In the genomic region with DNA sequence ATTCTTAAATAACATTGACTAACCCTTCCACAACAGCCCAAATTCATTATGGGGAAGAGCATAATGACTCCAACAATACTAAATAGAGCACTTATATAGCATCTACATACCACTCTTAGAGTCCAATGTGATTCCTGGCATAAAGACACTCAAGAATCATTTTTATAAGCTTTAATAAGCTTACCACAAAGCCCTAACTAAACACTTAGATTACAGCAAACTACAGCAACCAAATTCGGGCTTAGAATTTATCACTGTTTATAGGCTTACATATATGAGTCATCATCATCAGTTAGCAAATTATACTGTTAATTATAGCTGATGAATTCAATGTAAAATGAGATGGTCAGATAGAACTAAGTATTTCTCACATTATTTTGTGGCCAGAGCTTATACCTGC, we compare ENCODE assay signal across 25 cellular contexts.
"Had no signal": no experiment of that assay in that cellular context is flagged by ENCODE, and none has a peak within 500 bp of the region (broad histone marks: within the 10 kb centered on the region; RNA-seq: fewer than 3 reads in every experiment).

No MANE protein-coding gene starts in this region.

- H3K27ac Mint-ChIP-seq: activated B cell treated with CpG ODN at 0.5 μM for 24 hours; activated CD4-positive, alpha-beta T cell treated with anti-CD3 and anti-CD28 coated beads for 36 hours; activated naive CD4-positive, alpha-beta T cell treated with anti-CD3 and anti-CD28 coated beads, Interleukin-2, amount 50 U/mL, for 72 hours; activated T-helper 17 cell treated with anti-CD3 and anti-CD28 coated beads, Interleukin-2, amount 50 U/mL, for 72 hours; dendritic cell treated with granulocyte-macrophage colony-stimulating factor and Interleukin-4, amounts not matched to agents 40 ng/mL and 50 ng/mL, for 4 days; neural progenitor cell; progenitor cell of endocrine pancreas had no signal

- DNase-seq: activated B cell treated with CpG ODN at 0.5 μM for 24 hours; activated CD4-positive, alpha-beta T cell treated with anti-CD3 and anti-CD28 coated beads for 36 hours; activated CD4-positive, alpha-beta T cell treated with anti-CD3 and anti-CD28 coated beads, Interleukin-2, amount 50 U/mL, for 4 hours; activated CD8-positive, alpha-beta memory T cell treated with anti-CD3 and anti-CD28 coated beads for 24 hours; activated CD8-positive, alpha-beta memory T cell treated with anti-CD3 and anti-CD28 coated beads, Interleukin-2, amount 50 U/mL, for 4 hours; activated T-cell treated with anti-CD3 and anti-CD28 coated beads, Interleukin-2, amount 50 U/mL, for 24 hours; brain microvascular endothelial cell; caudate nucleus; effector CD4-positive, alpha-beta T cell; foreskin fibroblast; heart right ventricle; lower lobe of right lung; naive thymus-derived CD8-positive, alpha-beta T cell; stimulated activated CD4-positive, alpha-beta T cell treated with anti-CD3 and anti-CD28 coated beads, Interleukin-12 subunit alpha, Interleukin-12 subunit beta, amount 100 ng/mL, for 4 hours; stimulated activated CD4-positive, alpha-beta T cell treated with anti-CD3 and anti-CD28 coated beads, Interleukin-4, amount 100 ng/mL, for 4 hours; stimulated activated naive CD8-positive, alpha-beta T cell treated with anti-CD3 and anti-CD28 coated beads, Interleukin-15, Interleukin-2, amounts not matched to agents 100 U/mL and 50 U/mL, for 24 hours; T-helper 9 cell; tibial artery had no signal

- H3K27me3 Mint-ChIP-seq: activated B cell treated with CpG ODN at 0.5 μM for 24 hours; activated CD4-positive, alpha-beta T cell treated with anti-CD3 and anti-CD28 coated beads for 36 hours; activated T-cell treated with anti-CD3 and anti-CD28 coated beads, Interleukin-2, amount 50 U/mL, for 24 hours; activated T-helper 17 cell treated with anti-CD3 and anti-CD28 coated beads, Interleukin-2, amount 50 U/mL, for 72 hours; dendritic cell treated with granulocyte-macrophage colony-stimulating factor and Interleukin-4, amounts not matched to agents 40 ng/mL and 50 ng/mL, for 4 days; naive thymus-derived CD8-positive, alpha-beta T cell; progenitor cell of endocrine pancreas had no signal

- H3K9me3 Mint-ChIP-seq: activated B cell treated with CpG ODN at 0.5 μM for 24 hours; activated naive CD4-positive, alpha-beta T cell treated with anti-CD3 and anti-CD28 coated beads, Interleukin-2, amount 50 U/mL, for 72 hours; activated T-cell treated with anti-CD3 and anti-CD28 coated beads, Interleukin-2, amount 50 U/mL, for 24 hours; activated T-helper 17 cell treated with anti-CD3 and anti-CD28 coated beads, Interleukin-2, amount 50 U/mL, for 72 hours; dendritic cell treated with granulocyte-macrophage colony-stimulating factor and Interleukin-4, amounts not matched to agents 40 ng/mL and 50 ng/mL, for 4 days; naive thymus-derived CD8-positive, alpha-beta T cell; neural progenitor cell had no signal

- H3K4me1 ChIP-seq: neural progenitor cell had no signal

- H3K4me3 Mint-ChIP-seq: activated B cell treated with CpG ODN at 0.5 μM for 24 hours; activated CD4-positive, alpha-beta T cell treated with anti-CD3 and anti-CD28 coated beads for 36 hours; activated T-cell treated with anti-CD3 and anti-CD28 coated beads, Interleukin-2, amount 50 U/mL, for 24 hours; activated T-helper 17 cell treated with anti-CD3 and anti-CD28 coated beads, Interleukin-2, amount 50 U/mL, for 72 hours; dendritic cell treated with granulocyte-macrophage colony-stimulating factor and Interleukin-4, amounts not matched to agents 40 ng/mL and 50 ng/mL, for 4 days; naive thymus-derived CD8-positive, alpha-beta T cell; neural progenitor cell had no signal

- ATAC-seq: activated CD4-positive, alpha-beta T cell treated with anti-CD3 and anti-CD28 coated beads for 36 hours; activated naive CD4-positive, alpha-beta T cell treated with anti-CD3 and anti-CD28 coated beads, Interleukin-2, amount 50 U/mL, for 72 hours; activated T-helper 17 cell treated with anti-CD3 and anti-CD28 coated beads, Interleukin-2, amount 50 U/mL, for 72 hours; heart right ventricle; lower lobe of right lung; naive thymus-derived CD8-positive, alpha-beta T cell; stimulated activated naive CD8-positive, alpha-beta T cell treated with anti-CD3 and anti-CD28 coated beads, Interleukin-15, Interleukin-2, amounts not matched to agents 100 U/mL and 50 U/mL, for 24 hours had no signal

- H3K9me3 ChIP-seq: ascending aorta, heart right ventricle, lower lobe of right lung, right atrium auricular region, tibial artery had no signal

- H3K27me3 ChIP-seq: ascending aorta, brain microvascular endothelial cell, heart right ventricle, neural progenitor cell, right atrium auricular region, tibial artery had no signal

- H3K27ac ChIP-seq: ascending aorta, brain microvascular endothelial cell, heart right ventricle, lower lobe of right lung, neural progenitor cell, right atrium auricular region, tibial artery had no signal

- H3K4me2 ChIP-seq: neural progenitor cell had no signal

- H2AFZ ChIP-seq: neural progenitor cell had no signal

- H3K9ac ChIP-seq: neural progenitor cell had no signal

- H3K4me3 ChIP-seq: ascending aorta, heart right ventricle, lower lobe of right lung, neural progenitor cell, right atrium auricular region, tibial artery had no signal
